Comparison of ENCODE assay signal across 1 cellular context in the genomic region with DNA sequence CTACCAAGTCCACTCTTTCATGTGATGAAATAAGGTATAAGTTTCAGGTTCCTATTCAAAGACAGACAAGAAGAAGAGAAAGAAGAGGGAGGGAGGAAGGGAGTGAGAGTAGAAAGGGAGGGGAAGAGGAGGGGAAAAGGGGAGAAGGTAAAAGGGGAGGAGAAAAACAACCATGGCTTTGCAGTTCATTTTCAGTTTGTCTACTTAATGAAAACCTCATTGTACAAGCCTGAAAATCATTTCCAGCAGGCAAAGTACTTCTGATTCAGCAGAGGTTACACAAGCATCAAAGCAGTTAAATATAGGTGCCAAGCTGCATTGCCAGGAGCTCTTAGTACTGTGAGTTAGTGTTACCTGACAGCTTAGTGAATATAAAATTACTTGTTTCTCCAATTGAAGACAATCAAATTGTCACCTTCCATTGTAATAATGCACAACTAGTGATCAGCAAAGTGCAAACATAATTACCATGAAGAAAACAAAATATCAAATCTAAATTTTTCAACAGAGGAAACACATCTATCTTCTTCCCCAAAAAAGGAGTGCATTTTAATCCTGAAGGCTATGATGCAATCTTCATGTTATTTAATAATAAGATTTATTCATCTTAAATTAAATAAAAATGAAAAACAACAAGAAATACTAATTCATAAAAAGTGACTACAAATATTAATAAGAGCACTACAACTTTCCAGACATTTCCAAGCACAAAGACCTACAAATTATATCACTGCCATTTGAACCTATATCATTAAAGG.
TF ChIP-seq lines count a peak whose summit lies in the region.

No MANE protein-coding gene starts in this region.

TF ChIP-seq in K562, 482 proteins besides CTCF, POLR2A, EP300 and RAD21 (continued from another document):
- TF ChIP-seq ZNF766 (CRISPR knock-in tag; conservative IDR thresholded peaks at IDR 0.05): no peak
- no peak for TF ChIP-seq ZNF77 (CRISPR knock-in tag; IDR thresholded peaks at IDR 0.05)
- 0 out of 2 replicates have a peak, but pooled peaks have one; percentile 44 for TF ChIP-seq SMARCA5 (IDR thresholded peaks at IDR 0.05)
- TF ChIP-seq ARID1B (IDR thresholded peaks at IDR 0.05): no peak
- TF ChIP-seq TCFL5 (CRISPR knock-in tag; conservative IDR thresholded peaks at IDR 0.05): no peak
- 0 out of 2 replicates have a peak, but pooled peaks have one; percentile 26 for TF ChIP-seq CC2D1A (IDR thresholded peaks at IDR 0.05)
- TF ChIP-seq ETS2 (tag; IDR thresholded peaks at IDR 0.05; ENCODE audit: borderline replicate concordance, poor library complexity, severe bottlenecking): no peak
- TF ChIP-seq, protein P1, sequence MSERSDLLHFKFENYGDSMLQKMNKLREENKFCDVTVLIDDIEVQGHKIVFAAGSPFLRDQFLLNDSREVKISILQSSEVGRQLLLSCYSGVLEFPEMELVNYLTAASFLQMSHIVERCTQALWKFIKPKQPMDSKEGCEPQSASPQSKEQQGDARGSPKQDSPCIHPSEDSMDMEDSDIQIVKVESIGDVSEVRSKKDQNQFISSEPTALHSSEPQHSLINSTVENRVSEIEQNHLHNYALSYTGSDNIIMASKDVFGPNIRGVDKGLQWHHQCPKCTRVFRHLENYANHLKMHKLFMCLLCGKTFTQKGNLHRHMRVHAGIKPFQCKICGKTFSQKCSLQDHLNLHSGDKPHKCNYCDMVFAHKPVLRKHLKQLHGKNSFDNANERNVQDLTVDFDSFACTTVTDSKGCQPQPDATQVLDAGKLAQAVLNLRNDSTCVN (CRISPR knock-in tag; IDR thresholded peaks at IDR 0.05): 0 out of 2 replicates have a peak, but pooled peaks have one; percentile 21
- TF ChIP-seq POLR3A (IDR thresholded peaks at IDR 0.05; ENCODE audit: borderline replicate concordance, extremely low read depth, insufficient read depth, insufficient read length): no peak
- TF ChIP-seq CEBPB (tag; IDR thresholded peaks at IDR 0.05): peak; percentile 52
- no peak for TF ChIP-seq SRSF1 (IDR thresholded peaks at IDR 0.05; ENCODE audit: low read depth, low read length)
- no peak for TF ChIP-seq ZNF121 (CRISPR knock-in tag; conservative IDR thresholded peaks at IDR 0.05)
- no peak for TF ChIP-seq CREB1 (IDR thresholded peaks at IDR 0.05)
- no peak for TF ChIP-seq CREB1 (CRISPR knock-in tag; IDR thresholded peaks at IDR 0.05)
- TF ChIP-seq, protein P2, sequence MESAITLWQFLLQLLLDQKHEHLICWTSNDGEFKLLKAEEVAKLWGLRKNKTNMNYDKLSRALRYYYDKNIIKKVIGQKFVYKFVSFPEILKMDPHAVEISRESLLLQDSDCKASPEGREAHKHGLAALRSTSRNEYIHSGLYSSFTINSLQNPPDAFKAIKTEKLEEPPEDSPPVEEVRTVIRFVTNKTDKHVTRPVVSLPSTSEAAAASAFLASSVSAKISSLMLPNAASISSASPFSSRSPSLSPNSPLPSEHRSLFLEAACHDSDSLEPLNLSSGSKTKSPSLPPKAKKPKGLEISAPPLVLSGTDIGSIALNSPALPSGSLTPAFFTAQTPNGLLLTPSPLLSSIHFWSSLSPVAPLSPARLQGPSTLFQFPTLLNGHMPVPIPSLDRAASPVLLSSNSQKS (CRISPR knock-in tag; IDR thresholded peaks at IDR 0.05): no peak
- no peak for TF ChIP-seq GTF2F1 (IDR thresholded peaks at IDR 0.05; ENCODE audit: low read depth, low read length)
- TF ChIP-seq, protein P3, sequence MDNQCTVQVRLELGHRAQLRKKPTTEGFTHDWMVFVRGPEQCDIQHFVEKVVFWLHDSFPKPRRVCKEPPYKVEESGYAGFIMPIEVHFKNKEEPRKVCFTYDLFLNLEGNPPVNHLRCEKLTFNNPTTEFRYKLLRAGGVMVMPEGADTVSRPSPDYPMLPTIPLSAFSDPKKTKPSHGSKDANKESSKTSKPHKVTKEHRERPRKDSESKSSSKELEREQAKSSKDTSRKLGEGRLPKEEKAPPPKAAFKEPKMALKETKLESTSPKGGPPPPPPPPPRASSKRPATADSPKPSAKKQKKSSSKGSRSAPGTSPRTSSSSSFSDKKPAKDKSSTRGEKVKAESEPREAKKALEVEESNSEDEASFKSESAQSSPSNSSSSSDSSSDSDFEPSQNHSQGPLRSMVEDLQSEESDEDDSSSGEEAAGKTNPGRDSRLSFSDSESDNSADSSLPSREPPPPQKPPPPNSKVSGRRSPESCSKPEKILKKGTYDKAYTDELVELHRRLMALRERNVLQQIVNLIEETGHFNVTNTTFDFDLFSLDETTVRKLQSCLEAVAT (IDR thresholded peaks at IDR 0.05): 0 out of 4 replicates have a peak, but pooled peaks of 1 of the 2 experiments have one; percentile 29
- TF ChIP-seq, protein P4, sequence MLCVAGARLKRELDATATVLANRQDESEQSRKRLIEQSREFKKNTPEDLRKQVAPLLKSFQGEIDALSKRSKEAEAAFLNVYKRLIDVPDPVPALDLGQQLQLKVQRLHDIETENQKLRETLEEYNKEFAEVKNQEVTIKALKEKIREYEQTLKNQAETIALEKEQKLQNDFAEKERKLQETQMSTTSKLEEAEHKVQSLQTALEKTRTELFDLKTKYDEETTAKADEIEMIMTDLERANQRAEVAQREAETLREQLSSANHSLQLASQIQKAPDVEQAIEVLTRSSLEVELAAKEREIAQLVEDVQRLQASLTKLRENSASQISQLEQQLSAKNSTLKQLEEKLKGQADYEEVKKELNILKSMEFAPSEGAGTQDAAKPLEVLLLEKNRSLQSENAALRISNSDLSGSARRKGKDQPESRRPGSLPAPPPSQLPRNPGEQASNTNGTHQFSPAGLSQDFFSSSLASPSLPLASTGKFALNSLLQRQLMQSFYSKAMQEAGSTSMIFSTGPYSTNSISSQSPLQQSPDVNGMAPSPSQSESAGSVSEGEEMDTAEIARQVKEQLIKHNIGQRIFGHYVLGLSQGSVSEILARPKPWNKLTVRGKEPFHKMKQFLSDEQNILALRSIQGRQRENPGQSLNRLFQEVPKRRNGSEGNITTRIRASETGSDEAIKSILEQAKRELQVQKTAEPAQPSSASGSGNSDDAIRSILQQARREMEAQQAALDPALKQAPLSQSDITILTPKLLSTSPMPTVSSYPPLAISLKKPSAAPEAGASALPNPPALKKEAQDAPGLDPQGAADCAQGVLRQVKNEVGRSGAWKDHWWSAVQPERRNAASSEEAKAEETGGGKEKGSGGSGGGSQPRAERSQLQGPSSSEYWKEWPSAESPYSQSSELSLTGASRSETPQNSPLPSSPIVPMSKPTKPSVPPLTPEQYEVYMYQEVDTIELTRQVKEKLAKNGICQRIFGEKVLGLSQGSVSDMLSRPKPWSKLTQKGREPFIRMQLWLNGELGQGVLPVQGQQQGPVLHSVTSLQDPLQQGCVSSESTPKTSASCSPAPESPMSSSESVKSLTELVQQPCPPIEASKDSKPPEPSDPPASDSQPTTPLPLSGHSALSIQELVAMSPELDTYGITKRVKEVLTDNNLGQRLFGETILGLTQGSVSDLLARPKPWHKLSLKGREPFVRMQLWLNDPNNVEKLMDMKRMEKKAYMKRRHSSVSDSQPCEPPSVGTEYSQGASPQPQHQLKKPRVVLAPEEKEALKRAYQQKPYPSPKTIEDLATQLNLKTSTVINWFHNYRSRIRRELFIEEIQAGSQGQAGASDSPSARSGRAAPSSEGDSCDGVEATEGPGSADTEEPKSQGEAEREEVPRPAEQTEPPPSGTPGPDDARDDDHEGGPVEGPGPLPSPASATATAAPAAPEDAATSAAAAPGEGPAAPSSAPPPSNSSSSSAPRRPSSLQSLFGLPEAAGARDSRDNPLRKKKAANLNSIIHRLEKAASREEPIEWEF (CRISPR knock-in tag; IDR thresholded peaks at IDR 0.05): no peak
- no peak for TF ChIP-seq POLR2G (IDR thresholded peaks at IDR 0.05; ENCODE audit: low read depth, low read length)
- TF ChIP-seq RBM22 (IDR thresholded peaks at IDR 0.05; ENCODE audit: low read depth, low read length, poor library complexity, severe bottlenecking): no peak
- TF ChIP-seq, protein P5, sequence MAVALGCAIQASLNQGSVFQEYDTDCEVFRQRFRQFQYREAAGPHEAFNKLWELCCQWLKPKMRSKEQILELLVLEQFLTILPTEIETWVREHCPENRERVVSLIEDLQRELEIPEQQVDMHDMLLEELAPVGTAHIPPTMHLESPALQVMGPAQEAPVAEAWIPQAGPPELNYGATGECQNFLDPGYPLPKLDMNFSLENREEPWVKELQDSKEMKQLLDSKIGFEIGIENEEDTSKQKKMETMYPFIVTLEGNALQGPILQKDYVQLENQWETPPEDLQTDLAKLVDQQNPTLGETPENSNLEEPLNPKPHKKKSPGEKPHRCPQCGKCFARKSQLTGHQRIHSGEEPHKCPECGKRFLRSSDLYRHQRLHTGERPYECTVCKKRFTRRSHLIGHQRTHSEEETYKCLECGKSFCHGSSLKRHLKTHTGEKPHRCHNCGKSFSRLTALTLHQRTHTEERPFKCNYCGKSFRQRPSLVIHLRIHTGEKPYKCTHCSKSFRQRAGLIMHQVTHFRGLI (CRISPR knock-in tag; IDR thresholded peaks at IDR 0.05): no peak
- no peak for TF ChIP-seq MCM3 (IDR thresholded peaks at IDR 0.05)
- no peak for TF ChIP-seq NR2C1 (IDR thresholded peaks at IDR 0.05)
- TF ChIP-seq NR2C1 (tag; IDR thresholded peaks at IDR 0.05): no peak
- TF ChIP-seq ZNF589 (CRISPR knock-in tag; IDR thresholded peaks at IDR 0.05; ENCODE audit: low read depth): no peak
- TF ChIP-seq, protein P6, sequence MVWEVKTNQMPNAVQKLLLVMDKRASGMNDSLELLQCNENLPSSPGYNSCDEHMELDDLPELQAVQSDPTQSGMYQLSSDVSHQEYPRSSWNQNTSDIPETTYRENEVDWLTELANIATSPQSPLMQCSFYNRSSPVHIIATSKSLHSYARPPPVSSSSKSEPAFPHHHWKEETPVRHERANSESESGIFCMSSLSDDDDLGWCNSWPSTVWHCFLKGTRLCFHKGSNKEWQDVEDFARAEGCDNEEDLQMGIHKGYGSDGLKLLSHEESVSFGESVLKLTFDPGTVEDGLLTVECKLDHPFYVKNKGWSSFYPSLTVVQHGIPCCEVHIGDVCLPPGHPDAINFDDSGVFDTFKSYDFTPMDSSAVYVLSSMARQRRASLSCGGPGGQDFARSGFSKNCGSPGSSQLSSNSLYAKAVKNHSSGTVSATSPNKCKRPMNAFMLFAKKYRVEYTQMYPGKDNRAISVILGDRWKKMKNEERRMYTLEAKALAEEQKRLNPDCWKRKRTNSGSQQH (CRISPR knock-in tag; IDR thresholded peaks at IDR 0.05): no peak
- TF ChIP-seq HNRNPK (IDR thresholded peaks at IDR 0.05; ENCODE audit: low read depth, low read length, poor library complexity, severe bottlenecking): peak; percentile 54
- TF ChIP-seq, protein P7, sequence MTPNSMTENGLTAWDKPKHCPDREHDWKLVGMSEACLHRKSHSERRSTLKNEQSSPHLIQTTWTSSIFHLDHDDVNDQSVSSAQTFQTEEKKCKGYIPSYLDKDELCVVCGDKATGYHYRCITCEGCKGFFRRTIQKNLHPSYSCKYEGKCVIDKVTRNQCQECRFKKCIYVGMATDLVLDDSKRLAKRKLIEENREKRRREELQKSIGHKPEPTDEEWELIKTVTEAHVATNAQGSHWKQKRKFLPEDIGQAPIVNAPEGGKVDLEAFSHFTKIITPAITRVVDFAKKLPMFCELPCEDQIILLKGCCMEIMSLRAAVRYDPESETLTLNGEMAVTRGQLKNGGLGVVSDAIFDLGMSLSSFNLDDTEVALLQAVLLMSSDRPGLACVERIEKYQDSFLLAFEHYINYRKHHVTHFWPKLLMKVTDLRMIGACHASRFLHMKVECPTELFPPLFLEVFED (CRISPR knock-in tag; conservative IDR thresholded peaks at IDR 0.05): 0 out of 2 replicates have a peak, but pooled peaks have one; percentile 25
- TF ChIP-seq CEBPG (CRISPR knock-in tag; IDR thresholded peaks at IDR 0.05): no peak
- peak; percentile 39 to 81; a peak in 3 of 4 replicates for TF ChIP-seq CEBPG (tag; conservative IDR thresholded peaks at IDR 0.05 in 1 of 2, IDR thresholded peaks at IDR 0.05 in 1 of 2)
- TF ChIP-seq SMAD3 (CRISPR knock-in tag; conservative IDR thresholded peaks at IDR 0.05): no peak
- TF ChIP-seq, protein P8, sequence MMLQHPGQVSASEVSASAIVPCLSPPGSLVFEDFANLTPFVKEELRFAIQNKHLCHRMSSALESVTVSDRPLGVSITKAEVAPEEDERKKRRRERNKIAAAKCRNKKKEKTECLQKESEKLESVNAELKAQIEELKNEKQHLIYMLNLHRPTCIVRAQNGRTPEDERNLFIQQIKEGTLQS (IDR thresholded peaks at IDR 0.05): peak; percentile 73
- TF ChIP-seq, protein P8 (CRISPR knock-in tag; conservative IDR thresholded peaks at IDR 0.05): no peak
- TF ChIP-seq HMGN3 (IDR thresholded peaks at IDR 0.05; ENCODE audit: borderline replicate concordance, extremely low read depth, insufficient read length, low read depth, low read length): no peak
- TF ChIP-seq, protein P9, sequence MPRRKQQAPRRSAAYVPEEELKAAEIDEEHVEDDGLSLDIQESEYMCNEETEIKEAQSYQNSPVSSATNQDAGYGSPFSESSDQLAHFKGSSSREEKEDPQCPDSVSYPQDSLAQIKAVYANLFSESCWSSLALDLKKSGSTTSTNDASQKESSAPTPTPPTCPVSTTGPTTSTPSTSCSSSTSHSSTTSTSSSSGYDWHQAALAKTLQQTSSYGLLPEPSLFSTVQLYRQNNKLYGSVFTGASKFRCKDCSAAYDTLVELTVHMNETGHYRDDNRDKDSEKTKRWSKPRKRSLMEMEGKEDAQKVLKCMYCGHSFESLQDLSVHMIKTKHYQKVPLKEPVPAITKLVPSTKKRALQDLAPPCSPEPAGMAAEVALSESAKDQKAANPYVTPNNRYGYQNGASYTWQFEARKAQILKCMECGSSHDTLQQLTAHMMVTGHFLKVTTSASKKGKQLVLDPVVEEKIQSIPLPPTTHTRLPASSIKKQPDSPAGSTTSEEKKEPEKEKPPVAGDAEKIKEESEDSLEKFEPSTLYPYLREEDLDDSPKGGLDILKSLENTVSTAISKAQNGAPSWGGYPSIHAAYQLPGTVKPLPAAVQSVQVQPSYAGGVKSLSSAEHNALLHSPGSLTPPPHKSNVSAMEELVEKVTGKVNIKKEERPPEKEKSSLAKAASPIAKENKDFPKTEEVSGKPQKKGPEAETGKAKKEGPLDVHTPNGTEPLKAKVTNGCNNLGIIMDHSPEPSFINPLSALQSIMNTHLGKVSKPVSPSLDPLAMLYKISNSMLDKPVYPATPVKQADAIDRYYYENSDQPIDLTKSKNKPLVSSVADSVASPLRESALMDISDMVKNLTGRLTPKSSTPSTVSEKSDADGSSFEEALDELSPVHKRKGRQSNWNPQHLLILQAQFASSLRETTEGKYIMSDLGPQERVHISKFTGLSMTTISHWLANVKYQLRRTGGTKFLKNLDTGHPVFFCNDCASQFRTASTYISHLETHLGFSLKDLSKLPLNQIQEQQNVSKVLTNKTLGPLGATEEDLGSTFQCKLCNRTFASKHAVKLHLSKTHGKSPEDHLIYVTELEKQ (CRISPR knock-in tag; IDR thresholded peaks at IDR 0.05): no peak
- TF ChIP-seq HDAC2 (IDR thresholded peaks at IDR 0.05): 0 out of 2 replicates have a peak, but pooled peaks have one; percentile 29
- TF ChIP-seq ADNP (tag; IDR thresholded peaks at IDR 0.05): no peak
- no peak for TF ChIP-seq ZKSCAN1 (IDR thresholded peaks at IDR 0.05; ENCODE audit: low read depth, low read length)
- TF ChIP-seq GATA2 (CRISPR knock-in tag; IDR thresholded peaks at IDR 0.05): no peak
- TF ChIP-seq SRF (CRISPR knock-in tag; IDR thresholded peaks at IDR 0.05): 0 out of 4 replicates have a peak, but pooled peaks of 1 of the 2 experiments have one; percentile 35
- no peak for TF ChIP-seq TEAD1 (CRISPR knock-in tag; IDR thresholded peaks at IDR 0.05)
